15 cellular contexts compared by ENCODE assay signal in the genomic region with DNA sequence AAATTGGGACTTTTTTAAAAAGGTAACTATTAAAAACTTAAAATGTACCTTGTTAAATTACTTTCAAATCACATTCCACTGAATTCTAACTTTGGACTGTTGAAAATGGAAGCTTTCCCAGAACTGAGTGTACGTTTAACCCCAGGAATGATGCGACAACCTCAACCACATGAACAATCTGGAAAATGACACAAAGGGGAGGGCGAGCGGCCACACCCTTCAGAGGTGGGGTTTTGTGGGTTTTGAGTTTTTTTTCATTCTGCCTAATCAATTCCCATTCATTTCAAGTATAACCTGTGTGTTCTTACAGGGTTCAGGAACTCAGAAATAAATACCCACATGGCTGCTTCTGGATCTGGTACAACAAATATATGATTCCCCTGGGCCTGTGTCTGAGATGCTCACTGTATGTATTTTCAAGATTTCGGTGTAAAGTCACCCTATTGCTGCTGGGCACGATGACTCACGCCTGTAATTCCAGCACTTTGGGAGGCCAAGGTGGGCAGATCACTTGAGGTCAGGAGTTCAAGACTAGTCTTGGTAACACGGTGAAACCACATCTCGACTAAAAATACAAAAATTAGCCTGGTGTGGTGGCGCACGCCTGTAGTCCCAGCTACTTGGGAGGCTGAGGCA. TPM values are rescaled to one million over a fixed set of nuclear protein-coding genes. Genes with fewer than 3 reads are reported as not detected.
DNase-seq lines count a peak whose midpoint lies in the region; ATAC-seq and TF ChIP-seq lines count a peak whose summit lies in the region.
"Had no signal": no experiment of that assay in that cellular context is flagged by ENCODE, and none has a peak within 500 bp of the region (broad histone marks: within the 10 kb centered on the region; RNA-seq: fewer than 3 reads in every experiment).

No MANE protein-coding gene starts in this region.

- 90% methylated on average over 5 of the region's 11 CpGs; no CpG with 5 or more reads in 1 of the 2 experiments for WGBS in IMR-90 (ENCODE audit: extremely low coverage in 2 of 2, insufficient read length in 1 of 2), 2 experiments
- WGBS in esophagus squamous epithelium, 2 donors, result 70 to 75% methylated on average over 11 of the region's 11 CpGs

- peaks cover 31 to 65% of the 10 kb centered on the region in 2 experiments for H3K79me1 ChIP-seq in IMR-90 (ENCODE audit: low read depth in 1 of 2, low read length in 2 of 2)

- TF ChIP-seq CTCF in IMR-90 (conservative IDR thresholded peaks at IDR 0.05; ENCODE audit: low read depth, low read length), result no peak
- no peak for TF ChIP-seq CTCF in brain microvascular endothelial cell (IDR thresholded peaks at IDR 0.05; ENCODE audit: low read depth, low read length, missing control alignments)
- TF ChIP-seq CTCF in WTC11 (IDR thresholded peaks at IDR 0.05), result no peak
- TF ChIP-seq CTCF in esophagus squamous epithelium (IDR thresholded peaks at IDR 0.05), result no peak

- peak overlapping the region; percentile 89; the same call in 1 of the 2 replicates for H3K14ac ChIP-seq in IMR-90 (replicated peaks; ENCODE audit: low read depth, low read length)

- dilution Hi-C loops in IMR-90 (cut with HindIII; ENCODE audit: low sequenced_read_pairs, unreplicated experiment), result no loop called here

- H3K23ac ChIP-seq in IMR-90 (ENCODE audit: low read depth, low read length), result no peak overlapping the region; the same call in 1 of the 2 replicates

- H2BK5ac ChIP-seq in IMR-90 (ENCODE audit: low read depth, low read length, poor library complexity, severe bottlenecking), result peak overlapping the region; percentile 86

- H3K9me1 ChIP-seq in IMR-90 (ENCODE audit: insufficient read depth, low read length), result peaks cover 20% of the 10 kb centered on the region; the same call in 1 of the 2 replicates

- peak overlapping the region; percentile 52 for H3K4me3 ChIP-seq in ACC112 (ENCODE audit: low read depth, low read length)
- H3K4me3 ChIP-seq in IMR-90 (ENCODE audit: insufficient read depth, low read depth, low read length), result no peak overlapping the region
- no peak overlapping the region for H3K4me3 ChIP-seq in brain microvascular endothelial cell (ENCODE audit: low read depth, low read length)
- H3K4me3 ChIP-seq in esophagus squamous epithelium, result no peak overlapping the region

- POLR2A ChIA-PET in IMR-90 (lab: Charles Lee; ENCODE audit: unreplicated experiment) (no interaction called here), WTC11 (lab: Charles Lee) (no interaction called here)

- no peaks in the 10 kb centered on the region for H3K9me3 ChIP-seq in IMR-90 (ENCODE audit: control insufficient read depth, insufficient read depth, low read length)
- no peaks in the 10 kb centered on the region for H3K9me3 ChIP-seq in esophagus squamous epithelium

- peak overlapping the region; percentile 86 for H3K4ac ChIP-seq in IMR-90 (ENCODE audit: low read depth, low read length)

- no peak for TF ChIP-seq RAD21 in IMR-90 (IDR thresholded peaks at IDR 0.05; ENCODE audit: low read length)

- H3K4me3 Mint-ChIP-seq in WTC11, result no peak overlapping the region
- H3K4me3 Mint-ChIP-seq: memory B cell had no signal

- H4K5ac ChIP-seq in IMR-90 (ENCODE audit: low read depth, low read length), result no peak overlapping the region

- peak overlapping the region; percentile 27; the same call in 2 of the 3 replicates for H2BK15ac ChIP-seq in IMR-90 (ENCODE audit: low read depth, low read length)

- no peaks in the 10 kb centered on the region for H3K9me3 Mint-ChIP-seq in WTC11
- H3K9me3 Mint-ChIP-seq: memory B cell had no signal

- no peak overlapping the region for H4K91ac ChIP-seq in IMR-90 (ENCODE audit: insufficient read depth, low read depth, low read length)

- in situ Hi-C loops in IMR-90 (cut with MboI; ENCODE audit: low sequenced_read_pairs), result no loop called here
- in situ Hi-C loops in brain microvascular endothelial cell (cut with HindIII; ENCODE audit: low pct_ligation_motif_present, low sequenced_read_pairs), result no loop called here

- no peak overlapping the region; the same call in 1 of the 2 replicates for H3K18ac ChIP-seq in IMR-90 (ENCODE audit: low read depth, low read length)

- H4K8ac ChIP-seq in IMR-90 (ENCODE audit: low read depth in 2 of 2, low read length in 2 of 2), result peak overlapping the region in 1 of 2 experiments; percentile 47; a peak in 1 of 4 replicates

- no peaks in the 10 kb centered on the region for H3K36me3 Mint-ChIP-seq in WTC11
- H3K36me3 Mint-ChIP-seq: memory B cell had no signal

- H3K27me3 ChIP-seq in ACC112 (ENCODE audit: insufficient read depth, low read length) (no peaks in the 10 kb centered on the region), IMR-90 (ENCODE audit: control insufficient read depth, insufficient read depth, low read length) (no peaks in the 10 kb centered on the region), brain microvascular endothelial cell (replicated peaks) (no peaks in the 10 kb centered on the region), esophagus squamous epithelium (no peaks in the 10 kb centered on the region)

- no peak overlapping the region for H3K56ac ChIP-seq in IMR-90 (ENCODE audit: extremely low read depth, insufficient read depth, low read length)

- H3K4me1 ChIP-seq in ACC112 (ENCODE audit: control insufficient read depth, insufficient read depth, low read length, unreplicated experiment) (peaks cover 56% of the 10 kb centered on the region), IMR-90 (ENCODE audit: control insufficient read depth, insufficient read depth, low read length) (peaks cover 11% of the 10 kb centered on the region), esophagus squamous epithelium (peaks cover 4 to 46% (median 12%) of the 10 kb centered on the region in 3 donors)

- no peaks in the 10 kb centered on the region for H3K4me1 Mint-ChIP-seq in WTC11
- H3K4me1 Mint-ChIP-seq: memory B cell had no signal

- no TSS peak for BruUV-seq in IMR-90 (replicated peaks; lab: Mats Ljungman, UMichigan)

- H2BK120ac ChIP-seq in IMR-90 (ENCODE audit: low read depth, low read length), result peak overlapping the region; percentile 59

- H3K4me2 ChIP-seq in IMR-90 (ENCODE audit: low read depth, low read length), result no peak overlapping the region

- H2AK9ac ChIP-seq in IMR-90 (replicated peaks; ENCODE audit: low read depth, low read length, poor library complexity), result peak overlapping the region; percentile 31

- no peak overlapping the region for H2BK20ac ChIP-seq in IMR-90 (ENCODE audit: low read depth, low read length)

- H3K27me3 Mint-ChIP-seq in WTC11 (ENCODE audit: low read depth), result no peaks in the 10 kb centered on the region
- H3K27me3 Mint-ChIP-seq: memory B cell had no signal

- H3K27ac ChIP-seq in ACC112 (ENCODE audit: low read depth, low read length), result peak overlapping the region; percentile 93
- H3K27ac ChIP-seq in IMR-90 (ENCODE audit: insufficient read depth, low read length), result peak overlapping the region; percentile 27; the same call in 1 of the 2 replicates
- H3K27ac ChIP-seq in brain microvascular endothelial cell, result peak overlapping the region; percentile 70
- H3K27ac ChIP-seq in esophagus squamous epithelium, result no peak overlapping the region

- H3K9ac ChIP-seq in IMR-90 (ENCODE audit: low read depth, low read length), result no peak overlapping the region

- H2AK5ac ChIP-seq in IMR-90 (ENCODE audit: low read depth, low read length), result peak overlapping the region; percentile 81; the same call in 1 of the 2 replicates

- CTCF ChIA-PET in IMR-90 (lab: Yijun Ruan, JAX), result interaction anchor here (1.2 kb wide), 1 partner anchor 12 kb away, joined by 5 read pairs; no protein-coding TSS in a partner anchor
- CTCF ChIA-PET in WTC11 (lab: Charles Lee), result no interaction called here

- H3K36me3 ChIP-seq in ACC112 (ENCODE audit: insufficient read depth, low read length), result no peaks in the 10 kb centered on the region
- no peaks in the 10 kb centered on the region for H3K36me3 ChIP-seq in IMR-90 (ENCODE audit: control insufficient read depth, insufficient read depth, low read length)
- no peaks in the 10 kb centered on the region for H3K36me3 ChIP-seq in brain microvascular endothelial cell (replicated peaks)
- no peaks in the 10 kb centered on the region for H3K36me3 ChIP-seq in esophagus squamous epithelium

- TF ChIP-seq POLR2A in IMR-90 (IDR thresholded peaks at IDR 0.05; ENCODE audit: low read depth, low read length), result no peak
- no peak for TF ChIP-seq POLR2A in esophagus squamous epithelium (IDR thresholded peaks at IDR 0.05)

- H4K20me1 ChIP-seq in IMR-90 (ENCODE audit: insufficient read depth, low read length), result peaks cover 9% of the 10 kb centered on the region

- ATAC-seq in IMR-90 (ENCODE audit: low read depth), result peak; percentile 30; the same call in 1 of the 2 replicates
- peak; percentile 83 for ATAC-seq in left lobe of liver
- no peak for ATAC-seq in HG03571 (IDR thresholded peaks at IDR 0.05; ENCODE audit: unreplicated experiment)
- no peak for ATAC-seq in HG02852 (IDR thresholded peaks at IDR 0.05; ENCODE audit: unreplicated experiment)
- no peak for ATAC-seq in WTC11

- peaks cover 18% of the 10 kb centered on the region for H3K79me2 ChIP-seq in ACC112 (ENCODE audit: control insufficient read depth, insufficient read depth, low read length, unreplicated experiment)

- no peak overlapping the region for H3K27ac Mint-ChIP-seq in WTC11
- H3K27ac Mint-ChIP-seq: memory B cell had no signal

- intact Hi-C loops in IMR-90 (cut with micrococcal nuclease) (no loop called here), esophagus squamous epithelium (cut with DNase I) (no loop called here)

- peak; percentile 74 for DNase-seq in IMR-90
- DNase-seq in brain microvascular endothelial cell, result peak; percentile 51
- peak; percentile 77 for DNase-seq in left lobe of liver (ENCODE audit: low spot score)
- DNase-seq in WTC11 (ENCODE audit: low spot score), result no peak
- DNase-seq in esophagus squamous epithelium (lab: John Stamatoyannopoulos, UW), result no peak
- DNase-seq: activated CD8-positive, alpha-beta memory T cell treated with anti-CD3 and anti-CD28 coated beads for 24 hours; activated gamma-delta T cell treated with Interleukin-2 at 50 U/mL for 16 hours; caudate nucleus; NCI-H1436; NCI-H526; substantia nigra had no signal

- H2AFZ ChIP-seq in ACC112 (ENCODE audit: low read length, unreplicated experiment) (peak overlapping the region; percentile 67), IMR-90 (replicated peaks; ENCODE audit: low read length, poor library complexity) (peak overlapping the region; percentile 68)

TF ChIP-seq in WTC11, 78 proteins besides CTCF, POLR2A, EP300 and RAD21 (continues in another document):
- no peak for TF ChIP-seq CBFB (CRISPR knock-in tag; IDR thresholded peaks at IDR 0.05; ENCODE audit: low read depth)

RNA-seq across cellular contexts. Expression of a gene that starts 21.6 kb away (rescaled TPM):
- total RNA-seq in IMR-90 (2012; rRNA removed) (15.0 and 15.8 TPM in 2 replicates), left lobe of liver (42.9 TPM), WTC11 (2021) (3.9 to 5.7 TPM (median 4.0 TPM) in 3 replicates), esophagus squamous epithelium (10 to 100 TPM; 10.2 to 18.8 (median 13.8) TPM)
- 6.2 and 6.7 TPM in 2 replicates for polyA plus RNA-seq in IMR-90 (2012; rRNA removed)
- 2.9 and 3.3 TPM in 2 replicates for polyA plus RNA-seq in IMR-90 (2012; cell fraction: cytosol; rRNA removed)
- 2.8 and 6.6 TPM in 2 replicates for polyA plus RNA-seq in IMR-90 (2012; cell fraction: nucleus; rRNA removed; ENCODE audit: low replicate concordance)

Comparison
In these comparisons a context has a peak if more than half of its experiments do, and no peak if none do; other contexts are left out.
1. H3K27ac ChIP-seq: peak in ACC112 (single experiment), IMR-90 (single experiment) and brain microvascular endothelial cell (single experiment); none in esophagus squamous epithelium (0 of 4).
2. ATAC-seq: peak in IMR-90 (single experiment) and left lobe of liver (single experiment); none in HG03571 (single experiment), HG02852 (single experiment) and WTC11 (single experiment).
3. DNase-seq: peak in IMR-90 (single experiment), brain microvascular endothelial cell (single experiment) and left lobe of liver (single experiment); none in WTC11 (single experiment) and esophagus squamous epithelium (single experiment).